ENCODE assay signal across 8 cellular contexts in genomic region chr19:8321760-8322637, GRCh38. TPM values are rescaled to one million over a fixed set of nuclear protein-coding genes. Genes with fewer than 3 reads are reported as not detected.
DNase-seq lines count a peak whose midpoint lies in the region; ATAC-seq, FAIRE-seq and TF ChIP-seq lines count a peak whose summit lies in the region.

No MANE protein-coding gene starts in this region.

- no peaks in the 10 kb centered on the region for H3K27me3 Mint-ChIP-seq in natural killer cell (ENCODE audit: low read depth in 2 of 2)

- no peak for TF ChIP-seq POLR2A in endothelial cell of umbilical vein (IDR thresholded peaks at IDR 0.05; ENCODE audit: low read depth, low read length)

- H3K9me3 Mint-ChIP-seq in natural killer cell, result no peaks in the 10 kb centered on the region

- peak overlapping the region; percentile 78 for H3K9ac ChIP-seq in ES-I3 (ENCODE audit: low read depth, low read length)
- peak overlapping the region; percentile 95 for H3K9ac ChIP-seq in endothelial cell of umbilical vein (replicated peaks; ENCODE audit: extremely low read depth, insufficient read depth, low read length)

- intact Hi-C loops in endothelial cell of umbilical vein (cut with micrococcal nuclease), result loop anchor here (1.0 to 2.0 kb wide), 2 partner anchors 14 to 21 kb away; partner anchors contain the start of genes CD320 and KANK3
- intact Hi-C loops in natural killer cell (cut with micrococcal nuclease), result loop anchor here (1.0 kb wide), 1 partner anchor 14 kb away; the partner anchor contains the start of gene CD320

- peaks cover 32% of the 10 kb centered on the region for H3K79me2 ChIP-seq in endothelial cell of umbilical vein (ENCODE audit: control insufficient read depth, insufficient read depth, low read length)

- DNase-seq in OCI-M1 (lab: John Stamatoyannopoulos, UW) (peak; percentile 60), endothelial cell of umbilical vein (ENCODE audit: low read depth, low spot score) (no peak), natural killer cell (no peak), NCI-H2029 treated with DMSO at 0.1 percent for 48 hours (lab: John Stamatoyannopoulos, UW) (no peak), AG20443 (ENCODE audit: low spot score) (no peak), AG08396 (ENCODE audit: low spot score) (no peak)

- POLR2A ChIA-PET in endothelial cell of umbilical vein (lab: Charles Lee), result interaction anchor here (0.9 kb wide), 2 partner anchors 91 to 102 kb away, joined by 3 to 5 read pairs; partner anchors contain the start of gene MARCHF2

- H3K4me2 ChIP-seq in endothelial cell of umbilical vein (ENCODE audit: insufficient read depth, low read length), result peak overlapping the region; percentile 72

- H2AFZ ChIP-seq in endothelial cell of umbilical vein (ENCODE audit: low read depth, low read length), result no peak overlapping the region

- H4K20me1 ChIP-seq in endothelial cell of umbilical vein (replicated peaks; ENCODE audit: control insufficient read depth, extremely low read depth, insufficient read depth, low read length), result no peaks in the 10 kb centered on the region

- BruUV-seq in endothelial cell of umbilical vein (replicated peaks; lab: Mats Ljungman, UMichigan), result TSS peak; percentile 89

- peak overlapping the region; percentile 100 for H3K4me3 Mint-ChIP-seq in natural killer cell

- H3K4me1 ChIP-seq in ES-I3 (ENCODE audit: insufficient read depth, low read length), result peaks cover 3% of the 10 kb centered on the region; the same call in 1 of the 2 replicates
- H3K4me1 ChIP-seq in endothelial cell of umbilical vein (ENCODE audit: control insufficient read depth, extremely low read depth, insufficient read depth, low read length), result peaks cover 25% of the 10 kb centered on the region

- H3K9me3 ChIP-seq in ES-I3 (ENCODE audit: control insufficient read depth, insufficient read depth, low read length) (no peaks in the 10 kb centered on the region), endothelial cell of umbilical vein (replicated peaks; ENCODE audit: control insufficient read depth, insufficient read depth, low read length) (no peaks in the 10 kb centered on the region)

- H3K27ac Mint-ChIP-seq in natural killer cell, result peak overlapping the region; percentile 99 to 100

- H3K4me1 Mint-ChIP-seq in natural killer cell, result peaks cover 24 to 33% of the 10 kb centered on the region in 2 donors

- H3K4me3 ChIP-seq in endothelial cell of umbilical vein (replicated peaks in 1 of 3; ENCODE audit: insufficient read depth in 1 of 3, low read depth in 1 of 3, low read length in 3 of 3), result peak overlapping the region; percentile 83 to 95 (median 92)

- no peaks in the 10 kb centered on the region for H3K27me3 ChIP-seq in endothelial cell of umbilical vein (ENCODE audit: control insufficient read depth in 2 of 2, insufficient read depth in 2 of 2, low read length in 2 of 2)

- ATAC-seq in natural killer cell, result peak in 2 of 3 donors; percentile 2 to 3
- ATAC-seq in GM18511 (IDR thresholded peaks at IDR 0.05; ENCODE audit: unreplicated experiment), result no peak

- peak overlapping the region; percentile 70 for H3K27ac ChIP-seq in endothelial cell of umbilical vein (ENCODE audit: insufficient read depth, low read depth, low read length)

- TF ChIP-seq CTCF in endothelial cell of umbilical vein (IDR thresholded peaks at IDR 0.05; ENCODE audit: extremely low read depth in 1 of 2, insufficient read depth in 1 of 2, low read depth in 1 of 2, low read length in 2 of 2) (no peak), natural killer cell (IDR thresholded peaks at IDR 0.05) (no peak)

- CTCF ChIA-PET in endothelial cell of umbilical vein (lab: Charles Lee), result interaction anchor here (1.4 kb wide), 1 partner anchor 19 kb away, joined by 3 read pairs; no protein-coding TSS in a partner anchor

- H3K9me1 ChIP-seq in endothelial cell of umbilical vein (replicated peaks; ENCODE audit: control insufficient read depth, extremely low read depth, insufficient read depth, low read length), result no peaks in the 10 kb centered on the region

- peaks cover 16% of the 10 kb centered on the region for H3K36me3 ChIP-seq in ES-I3 (ENCODE audit: insufficient read depth, low read length)
- H3K36me3 ChIP-seq in endothelial cell of umbilical vein (ENCODE audit: control insufficient read depth in 2 of 2, extremely low read depth in 1 of 2, insufficient read depth in 2 of 2, low read length in 2 of 2), result peaks cover 3 to 5% of the 10 kb centered on the region in 2 experiments

- FAIRE-seq in endothelial cell of umbilical vein (lab: Jason Lieb, UNC), result peak; percentile 47

- no peaks in the 10 kb centered on the region for H3K36me3 Mint-ChIP-seq in natural killer cell

- dilution Hi-C loops in endothelial cell of umbilical vein (cut with MboI; ENCODE audit: extremely low pct_ligation_motif_present, low sequenced_read_pairs), result no loop called here

TF ChIP-seq in endothelial cell of umbilical vein, 7 proteins besides CTCF, POLR2A, EP300 and RAD21:
- TF ChIP-seq JUN (IDR thresholded peaks at IDR 0.05; ENCODE audit: borderline replicate concordance, insufficient read depth, insufficient read length, low read depth) (no peak), FOS (IDR thresholded peaks at IDR 0.05; ENCODE audit: borderline replicate concordance, insufficient read depth, low read length) (no peak), EZH2 (IDR thresholded peaks at IDR 0.05; ENCODE audit: borderline replicate concordance, low read depth, low read length, severe bottlenecking) (no peak), MAX (IDR thresholded peaks at IDR 0.05; ENCODE audit: insufficient read depth, insufficient read length) (no peak), GATA2 (IDR thresholded peaks at IDR 0.05; ENCODE audit: insufficient read depth, insufficient read length, low read depth, low read length) (no peak), POLR2AphosphoS5 (IDR thresholded peaks at IDR 0.05; ENCODE audit: insufficient read depth, low read depth, low read length) (no peak), MYC (IDR thresholded peaks at IDR 0.05; ENCODE audit: low read depth, low read length) (no peak)

RNA-seq across cellular contexts. Expression of gene RPS28, which starts 0.7 kb away (rescaled TPM):
- total RNA-seq in endothelial cell of umbilical vein, result 1,555 and 1,664 TPM in 2 replicates
- polyA plus RNA-seq in endothelial cell of umbilical vein, result 865 and 990 TPM in 2 replicates
- 799 and 842 TPM in 2 replicates for polyA plus RNA-seq in endothelial cell of umbilical vein (2011; cell fraction: cytosol; rRNA removed)
- polyA plus RNA-seq in endothelial cell of umbilical vein (2011; cell fraction: nucleus; rRNA removed), result 200 and 336 TPM in 2 replicates
- 2,106 and 2,592 TPM in 2 replicates for polyA plus RNA-seq in endothelial cell of umbilical vein (2012)
- 420 and 491 TPM in 2 replicates for polyA minus RNA-seq in endothelial cell of umbilical vein
- 322 TPM for polyA minus RNA-seq in endothelial cell of umbilical vein (2011; cell fraction: cytosol; rRNA and poly(A)+ RNA removed)
- 48.7 and 96.3 TPM in 2 replicates for polyA minus RNA-seq in endothelial cell of umbilical vein (2011; cell fraction: nucleus; rRNA and poly(A)+ RNA removed)
- total RNA-seq in natural killer cell, result 1,000 to 10,000 TPM; 1,133 to 1,486 (median 1,403) TPM

RNA-seq across cellular contexts. Expression of gene NDUFA7, which starts 0.8 kb away (rescaled TPM):
- total RNA-seq in endothelial cell of umbilical vein (60.2 and 62.0 TPM in 2 replicates), natural killer cell (10 to 100 TPM; 19.3 to 28.5 (median 28.4) TPM)
- polyA plus RNA-seq in endothelial cell of umbilical vein, result 169 and 196 TPM in 2 replicates
- polyA plus RNA-seq in endothelial cell of umbilical vein (2011; cell fraction: cytosol; rRNA removed), result 60.1 and 63.3 TPM in 2 replicates
- 27.0 and 32.6 TPM in 2 replicates for polyA plus RNA-seq in endothelial cell of umbilical vein (2011; cell fraction: nucleus; rRNA removed)
- 74.3 and 105 TPM in 2 replicates for polyA plus RNA-seq in endothelial cell of umbilical vein (2012)
- polyA minus RNA-seq in endothelial cell of umbilical vein, result 54.9 and 60.2 TPM in 2 replicates
- 60.9 TPM for polyA minus RNA-seq in endothelial cell of umbilical vein (2011; cell fraction: cytosol; rRNA and poly(A)+ RNA removed)
- polyA minus RNA-seq in endothelial cell of umbilical vein (2011; cell fraction: nucleus; rRNA and poly(A)+ RNA removed), result 17.9 and 21.0 TPM in 2 replicates

RNA-seq across cellular contexts. Expression of gene CD320, which starts 13.8 kb away (rescaled TPM):
- total RNA-seq in endothelial cell of umbilical vein (84.9 and 86.7 TPM in 2 replicates), natural killer cell (10 to 100 TPM; 17.0 to 47.1 (median 38.7) TPM)
- polyA plus RNA-seq in endothelial cell of umbilical vein, result 190 and 255 TPM in 2 replicates
- 119 and 129 TPM in 2 replicates for polyA plus RNA-seq in endothelial cell of umbilical vein (2011; cell fraction: cytosol; rRNA removed)
- polyA plus RNA-seq in endothelial cell of umbilical vein (2011; cell fraction: nucleus; rRNA removed), result 45.1 and 52.5 TPM in 2 replicates
- polyA plus RNA-seq in endothelial cell of umbilical vein (2012), result 52.9 and 57.1 TPM in 2 replicates
- polyA minus RNA-seq in endothelial cell of umbilical vein, result 23.9 and 30.9 TPM in 2 replicates
- 48.5 TPM for polyA minus RNA-seq in endothelial cell of umbilical vein (2011; cell fraction: cytosol; rRNA and poly(A)+ RNA removed)
- polyA minus RNA-seq in endothelial cell of umbilical vein (2011; cell fraction: nucleus; rRNA and poly(A)+ RNA removed), result 7.3 and 9.9 TPM in 2 replicates

RNA-seq across cellular contexts. Expression of gene KANK3, which starts 21.1 kb away (rescaled TPM):
- total RNA-seq in endothelial cell of umbilical vein (26.3 and 30.0 TPM in 2 replicates), natural killer cell (10 to 100 TPM in 1 of 3 donors, 1 to 10 TPM in 2; 5.7 to 16.9 (median 8.4) TPM)
- polyA plus RNA-seq in endothelial cell of umbilical vein, result 22.1 and 25.0 TPM in 2 replicates
- polyA plus RNA-seq in endothelial cell of umbilical vein (2011; cell fraction: cytosol; rRNA removed), result 10.9 and 14.4 TPM in 2 replicates
- polyA plus RNA-seq in endothelial cell of umbilical vein (2011; cell fraction: nucleus; rRNA removed), result 47.3 and 47.4 TPM in 2 replicates
- polyA plus RNA-seq in endothelial cell of umbilical vein (2012), result 6.1 and 11.4 TPM in 2 replicates
- polyA minus RNA-seq in endothelial cell of umbilical vein, result 8.3 and 8.7 TPM in 2 replicates
- polyA minus RNA-seq in endothelial cell of umbilical vein (2011; cell fraction: cytosol; rRNA and poly(A)+ RNA removed), result not detected
- 6.3 and 14.1 TPM in 2 replicates for polyA minus RNA-seq in endothelial cell of umbilical vein (2011; cell fraction: nucleus; rRNA and poly(A)+ RNA removed)

RNA-seq across cellular contexts. Expression of gene ANGPTL4, which starts 42.0 kb away (rescaled TPM):
- 3.9 and 4.6 TPM in 2 replicates for total RNA-seq in endothelial cell of umbilical vein
- 14.1 and 18.5 TPM in 2 replicates for polyA plus RNA-seq in endothelial cell of umbilical vein
- 11.1 and 13.6 TPM in 2 replicates for polyA plus RNA-seq in endothelial cell of umbilical vein (2011; cell fraction: cytosol; rRNA removed)
- 21.6 and 23.6 TPM in 2 replicates for polyA plus RNA-seq in endothelial cell of umbilical vein (2011; cell fraction: nucleus; rRNA removed)
- polyA plus RNA-seq in endothelial cell of umbilical vein (2012), result 18.8 and 26.4 TPM in 2 replicates
- 2.5 and 5.9 TPM in 2 replicates for polyA minus RNA-seq in endothelial cell of umbilical vein
- 0.72 TPM for polyA minus RNA-seq in endothelial cell of umbilical vein (2011; cell fraction: cytosol; rRNA and poly(A)+ RNA removed)
- 4.3 and 11.4 TPM in 2 replicates for polyA minus RNA-seq in endothelial cell of umbilical vein (2011; cell fraction: nucleus; rRNA and poly(A)+ RNA removed)
- not detected for total RNA-seq in natural killer cell
